In genomic region chr6:149648148-149649145, GRCh38 we compare ENCODE assay signal across 8 cellular contexts. TPM values are rescaled to one million over a fixed set of nuclear protein-coding genes. Genes with fewer than 3 reads are reported as not detected.
A peak's percentile ranks its signal among the peaks of the same experiment; 100 is the strongest.
DNase-seq lines count a peak whose midpoint lies in the region; TF ChIP-seq lines count a peak whose summit lies in the region.

TSS of gene KATNA1 (minus strand) at chr6:149648714. CDS start at chr6:149638547, 10,167 bp downstream.

- no peaks in the 10 kb centered on the region for H3K9me3 Mint-ChIP-seq in HFFc6
- H3K9me3 Mint-ChIP-seq in activated naive CD4-positive, alpha-beta T cell treated with anti-CD3 and anti-CD28 coated beads, Interleukin-2, amount 10 ng/mL, durations not matched to agents 7 days and 5 days, result no peaks in the 10 kb centered on the region

- H3K4me3 Mint-ChIP-seq in HFFc6, result peak within 1 kb of the TSS; percentile 88
- peak within 1 kb of the TSS; percentile 75 for H3K4me3 Mint-ChIP-seq in activated naive CD4-positive, alpha-beta T cell treated with anti-CD3 and anti-CD28 coated beads, Interleukin-2, amount 10 ng/mL, durations not matched to agents 7 days and 5 days

- H3K4me1 Mint-ChIP-seq in HFFc6 (ENCODE audit: low read depth), result peaks cover 20% of the 10 kb centered on the region
- H3K4me1 Mint-ChIP-seq in activated naive CD4-positive, alpha-beta T cell treated with anti-CD3 and anti-CD28 coated beads, Interleukin-2, amount 10 ng/mL, durations not matched to agents 7 days and 5 days, result peaks cover 35% of the 10 kb centered on the region

- H3K27me3 Mint-ChIP-seq in HFFc6 (ENCODE audit: insufficient read depth), result no peaks in the 10 kb centered on the region; the same call in 1 of the 2 replicates
- H3K27me3 Mint-ChIP-seq in activated naive CD4-positive, alpha-beta T cell treated with anti-CD3 and anti-CD28 coated beads, Interleukin-2, amount 10 ng/mL, durations not matched to agents 7 days and 5 days, result no peaks in the 10 kb centered on the region

- H3K9ac ChIP-seq in SK-N-MC (ENCODE audit: insufficient read length), result peak within 1 kb of the TSS; percentile 78

- H3K27ac ChIP-seq in SK-N-MC (0 out of 2 replicates have a peak within 1 kb of the TSS, but pooled peaks have one; percentile 16), substantia nigra (ENCODE audit: low read depth, low read length, poor library complexity, severe bottlenecking) (peak within 1 kb of the TSS; percentile 75)

- H3K9me3 ChIP-seq in SK-N-MC (ENCODE audit: low read depth, low read length), result no peaks in the 10 kb centered on the region

- H3K36me3 ChIP-seq in GM06990 (ENCODE audit: control insufficient read depth, insufficient read depth, low read length) (no peaks in the 10 kb centered on the region), SK-N-MC (ENCODE audit: insufficient read depth, low read length) (no peaks in the 10 kb centered on the region)

- H3K27ac Mint-ChIP-seq in HFFc6, result peak within 1 kb of the TSS; percentile 84
- peak within 1 kb of the TSS; percentile 77 for H3K27ac Mint-ChIP-seq in activated naive CD4-positive, alpha-beta T cell treated with anti-CD3 and anti-CD28 coated beads, Interleukin-2, amount 10 ng/mL, durations not matched to agents 7 days and 5 days

- peak; percentile 95 for DNase-seq in GM06990 (ENCODE audit: extremely low read depth, insufficient read length)
- DNase-seq in HFFc6, result peak; percentile 67
- DNase-seq in NAMALWA (ENCODE audit: low spot score), result peak; percentile 93
- DNase-seq in SK-N-MC (ENCODE audit: low read depth, low spot score), result no peak
- DNase-seq in activated naive CD4-positive, alpha-beta T cell treated with anti-CD3 and anti-CD28 coated beads, Interleukin-2, amount 10 ng/mL, durations not matched to agents 7 days and 5 days, result peak; percentile 91
- peak; percentile 97 for DNase-seq in germinal center (ENCODE audit: low spot score)
- DNase-seq in non-pigmented ciliary epithelial cell (ENCODE audit: low read depth), result peak; percentile 8
- DNase-seq in substantia nigra (lab: John Stamatoyannopoulos, UW), result peak; percentile 6 to 90 (median 76)

- TF ChIP-seq CTCF in GM06990 (IDR thresholded peaks at IDR 0.05; ENCODE audit: insufficient read depth, low read length, poor library complexity, severe bottlenecking) (no peak), HFFc6 (IDR thresholded peaks at IDR 0.05) (peak; percentile 37)

- peaks cover 1% of the 10 kb centered on the region; the same call in 1 of the 2 replicates for H3K36me3 Mint-ChIP-seq in HFFc6 (ENCODE audit: low read depth)
- peaks cover 16% of the 10 kb centered on the region for H3K36me3 Mint-ChIP-seq in activated naive CD4-positive, alpha-beta T cell treated with anti-CD3 and anti-CD28 coated beads, Interleukin-2, amount 10 ng/mL, durations not matched to agents 7 days and 5 days

- CTCF ChIA-PET in activated naive CD4-positive, alpha-beta T cell treated with anti-CD3 and anti-CD28 coated beads, Interleukin-2, amount 10 ng/mL, durations not matched to agents 7 days and 5 days (lab: Charles Lee), result interaction anchor here (1.6 kb wide), 1 partner anchor 83 kb away, joined by 4 read pairs; the partner anchor contains the start of gene GINM1

- peak within 1 kb of the TSS; percentile 68 for H3K4me3 ChIP-seq in GM06990 (replicated peaks; ENCODE audit: low read depth, low read length)
- H3K4me3 ChIP-seq in SK-N-MC, result peak within 1 kb of the TSS; percentile 92

- H3K27me3 ChIP-seq in GM06990 (replicated peaks; ENCODE audit: control insufficient read depth, insufficient read depth, low read length), result no peaks in the 10 kb centered on the region

RNA-seq across cellular contexts. Expression of gene KATNA1, which starts in this region (rescaled TPM):
- total RNA-seq in HFFc6 (2021; fragmentation: NEBNext Ultra II Directional; extraction: Animal tissue kit (Norgen Biotek cat#: 25700)), result 10 to 100 TPM; 14.5 to 16.6 (median 16.1) TPM
